ENCODE assay signal across 11 cellular contexts in genomic region chr1:201945863-201946223, GRCh38. TPM values are rescaled to one million over a fixed set of nuclear protein-coding genes. Genes with fewer than 3 reads are reported as not detected.
DNase-seq lines count a peak whose midpoint lies in the region; ATAC-seq and TF ChIP-seq lines count a peak whose summit lies in the region.
"Had no signal": no experiment of that assay in that cellular context is flagged by ENCODE, and none has a peak within 500 bp of the region (broad histone marks: within the 10 kb centered on the region; RNA-seq: fewer than 3 reads in every experiment).

No MANE protein-coding gene starts in this region.

- H3K79me2 ChIP-seq in mammary epithelial cell (ENCODE audit: insufficient read depth, low read length) = no peaks in the 10 kb centered on the region

- POLR2A ChIA-PET in Caco-2 (lab: Charles Lee) = interaction anchor here (0.6 to 2.0 kb wide), 2 partner anchors 9 to 503 kb away, joined by 3 to 9 read pairs; partner anchors contain the start of gene TIMM17A

- H3K9me3 ChIP-seq in Caco-2 (no peaks in the 10 kb centered on the region), mammary epithelial cell (replicated peaks; ENCODE audit: insufficient read depth, low read length) (no peaks in the 10 kb centered on the region)

- 17% methylated on average over 10 of the region's 10 CpGs for WGBS in mammary epithelial cell (ENCODE audit: low coverage, missing lambda C conversion rate)

- H3K4me1 Mint-ChIP-seq in Caco-2 (ENCODE audit: low read depth, unreplicated experiment) = peaks cover 20% of the 10 kb centered on the region

- in situ Hi-C loops in mammary epithelial cell (cut with MboI; ENCODE audit: low sequenced_read_pairs in 2 of 2) = no loop called here

- dilution Hi-C loops in mammary epithelial cell (cut with HindIII; ENCODE audit: low sequenced_read_pairs) = loop anchor here (5.0 kb wide), 2 partner anchors 34 to 51 kb away; no protein-coding TSS in a partner anchor

- intact Hi-C loops in Caco-2 (cut with micrococcal nuclease; ENCODE audit: unreplicated experiment) (loop anchor here (1.0 kb wide), 1 partner anchor 9 kb away; the partner anchor contains the start of gene TIMM17A), mammary epithelial cell (cut with micrococcal nuclease) (loop anchor here (2.0 kb wide), 1 partner anchor 49 kb away; no protein-coding TSS in a partner anchor), sciatic nerve (cut with DNase I) (no loop called here)

- no peak for TF ChIP-seq CTCF in Caco-2 (IDR thresholded peaks at IDR 0.05; ENCODE audit: insufficient read depth in 1 of 2, low read depth in 1 of 2, low read length in 1 of 2, severe bottlenecking in 1 of 2, unreplicated experiment in 1 of 2)
- TF ChIP-seq CTCF in mammary epithelial cell (conservative IDR thresholded peaks at IDR 0.05 in 1 of 2, IDR thresholded peaks at IDR 0.05 in 1 of 2; ENCODE audit: extremely low read depth in 1 of 2, insufficient read depth in 1 of 2, low read depth in 1 of 2, low read length in 2 of 2) = no peak
- no peak for TF ChIP-seq CTCF in kidney epithelial cell (IDR thresholded peaks at IDR 0.05; ENCODE audit: insufficient read depth, low read length, poor library complexity, severe bottlenecking)

- H3K9me3 Mint-ChIP-seq in Caco-2 (ENCODE audit: unreplicated experiment) = no peaks in the 10 kb centered on the region

- peak overlapping the region; percentile 63 for H3K4me2 ChIP-seq in mammary epithelial cell (ENCODE audit: insufficient read depth, low read depth, low read length)

- H3K27me3 ChIP-seq in Caco-2 (replicated peaks; ENCODE audit: control insufficient read depth, insufficient read depth, low read length) (no peaks in the 10 kb centered on the region), mammary epithelial cell (ENCODE audit: insufficient read depth, low read length) (no peaks in the 10 kb centered on the region), kidney epithelial cell (ENCODE audit: control insufficient read depth, insufficient read depth, low read length) (peaks cover 5% of the 10 kb centered on the region)

- H3K4me3 ChIP-seq in Caco-2 (ENCODE audit: low read depth, low read length) (no peak overlapping the region; the same call in 1 of the 2 replicates), mammary epithelial cell (replicated peaks in 1 of 3; ENCODE audit: insufficient read depth in 1 of 3, low read depth in 2 of 3, low read length in 3 of 3) (peak overlapping the region in 1 of 3 experiments; percentile 34), kidney epithelial cell (ENCODE audit: low read depth, low read length) (peak overlapping the region; percentile 21)

- H3K36me3 ChIP-seq in Caco-2 (ENCODE audit: control insufficient read depth, insufficient read depth, low read length) (no peaks in the 10 kb centered on the region), mammary epithelial cell (ENCODE audit: insufficient read depth, low read length) (no peaks in the 10 kb centered on the region), kidney epithelial cell (ENCODE audit: control insufficient read depth, insufficient read depth, low read length) (no peaks in the 10 kb centered on the region)

- no peaks in the 10 kb centered on the region for H4K20me1 ChIP-seq in mammary epithelial cell (ENCODE audit: insufficient read depth, low read length)

- ATAC-seq in sciatic nerve = peak; percentile 6
- no peak for ATAC-seq in GM21515 (IDR thresholded peaks at IDR 0.05; ENCODE audit: unreplicated experiment)

- H3K27ac Mint-ChIP-seq in Caco-2 (ENCODE audit: unreplicated experiment) = no peak overlapping the region

- no peak overlapping the region for H3K9ac ChIP-seq in mammary epithelial cell (ENCODE audit: insufficient read depth, low read length)

- H2AFZ ChIP-seq in mammary epithelial cell (ENCODE audit: low read depth, low read length) = peak overlapping the region; percentile 83

- no TSS peak for BruUV-seq in Caco-2 (replicated peaks; lab: Mats Ljungman, UMichigan)
- no TSS peak for BruUV-seq in mammary epithelial cell (replicated peaks; lab: Mats Ljungman, UMichigan)

- H3K4me1 ChIP-seq in Caco-2 (peaks cover 10% of the 10 kb centered on the region), mammary epithelial cell (ENCODE audit: insufficient read depth, low read length) (peaks cover 15% of the 10 kb centered on the region)

- peaks cover 9% of the 10 kb centered on the region for H3K27me3 Mint-ChIP-seq in Caco-2 (ENCODE audit: insufficient read depth, unreplicated experiment)

- DNase-seq in Caco-2 = no peak
- DNase-seq in mammary epithelial cell = no peak
- DNase-seq in kidney epithelial cell (ENCODE audit: low read depth) = no peak
- no peak for DNase-seq in sciatic nerve (ENCODE audit: low spot score)
- no peak for DNase-seq in NCI-H345 treated with DMSO at 0.1 percent for 48 hours (lab: John Stamatoyannopoulos, UW; ENCODE audit: unreplicated experiment)
- DNase-seq in DMS153 treated with DMSO at 0.1 percent for 48 hours (lab: John Stamatoyannopoulos, UW; ENCODE audit: unreplicated experiment) = no peak
- no peak for DNase-seq in medulla oblongata (ENCODE audit: extremely low spot score)
- DNase-seq: NCI-H2171 treated with DMSO at 0.1 percent for 48 hours; stimulated activated CD4-positive, alpha-beta T cell treated with anti-CD3 and anti-CD28 coated beads, Interleukin-2, amount 100 ng/mL, for 48 hours; T-helper 9 cell had no signal

- no peaks in the 10 kb centered on the region for H3K36me3 Mint-ChIP-seq in Caco-2 (ENCODE audit: insufficient read depth, unreplicated experiment)

- CTCF ChIA-PET in Caco-2 (lab: Charles Lee) (interaction anchor here (0.6 to 2.3 kb wide), 4 partner anchors 25 to 68 kb away, joined by 3 to 10 read pairs (median 8); no protein-coding TSS in a partner anchor), mammary epithelial cell (lab: Charles Lee; ENCODE audit: low non-redundant PET) (interaction anchor here (0.6 to 0.9 kb wide), 2 partner anchors 68 to 746 kb away, joined by 9 to 13 read pairs; no protein-coding TSS in a partner anchor)

- peak overlapping the region; percentile 81 for H3K4me3 Mint-ChIP-seq in Caco-2 (ENCODE audit: unreplicated experiment)

- no peak overlapping the region for H3K27ac ChIP-seq in mammary epithelial cell (ENCODE audit: insufficient read depth, low read depth, low read length)

RNA-seq across cellular contexts. Expression of gene LMOD1, which starts 0.5 kb away (rescaled TPM):
- total RNA-seq in Caco-2 (2022) = 0.11 TPM in 1 of 2 replicates, not detected in the other
- 10 to 100 TPM in 1 of 2 donors, not detected in 1; 29.5 TPM for total RNA-seq in mammary epithelial cell
- polyA plus RNA-seq in mammary epithelial cell = not detected
- polyA minus RNA-seq in mammary epithelial cell = not detected
- total RNA-seq in kidney epithelial cell = under 0.01 and 0.07 TPM in 2 replicates
- 41.6 TPM for total RNA-seq in sciatic nerve

RNA-seq across cellular contexts. Expression of gene TIMM17A, which starts 9.5 kb away (rescaled TPM):
- 63.7 and 64.1 TPM in 2 replicates for total RNA-seq in Caco-2 (2022)
- total RNA-seq in mammary epithelial cell = 10 to 100 TPM; 44.5 to 69.9 TPM
- polyA plus RNA-seq in mammary epithelial cell = 64.3 TPM
- polyA minus RNA-seq in mammary epithelial cell = 46.9 TPM
- 41.2 and 47.2 TPM in 2 replicates for total RNA-seq in kidney epithelial cell
- total RNA-seq in sciatic nerve = 28.7 TPM

RNA-seq across cellular contexts. Expression of gene RNPEP, which starts 36.6 kb away (rescaled TPM):
- total RNA-seq in Caco-2 (2022) (75.9 and 83.0 TPM in 2 replicates), mammary epithelial cell (10 to 100 TPM; 68.8 to 94.0 TPM), kidney epithelial cell (75.8 and 97.4 TPM in 2 replicates), sciatic nerve (42.8 TPM)
- 71.5 TPM for polyA plus RNA-seq in mammary epithelial cell
- polyA minus RNA-seq in mammary epithelial cell = 153 TPM

RNA-seq across cellular contexts. Expression of gene SHISA4, which starts 57.1 kb away (rescaled TPM):
- total RNA-seq in Caco-2 (2022) (1.7 and 3.0 TPM in 2 replicates), mammary epithelial cell (10 to 100 TPM; 11.7 to 18.3 TPM), kidney epithelial cell (22.6 and 30.0 TPM in 2 replicates), sciatic nerve (37.7 TPM)
- polyA plus RNA-seq in mammary epithelial cell = 14.3 TPM
- 5.9 TPM for polyA minus RNA-seq in mammary epithelial cell
